23 cellular contexts compared by ENCODE assay signal in genomic region chr13:87129602-87130300, GRCh38.
A peak's percentile ranks its signal among the peaks of the same experiment; 100 is the strongest.
DNase-seq lines count a peak whose midpoint lies in the region; ATAC-seq, FAIRE-seq and TF ChIP-seq lines count a peak whose summit lies in the region.
"Had no signal": no experiment of that assay in that cellular context is flagged by ENCODE, and none has a peak within 500 bp of the region (broad histone marks: within the 10 kb centered on the region; RNA-seq: fewer than 3 reads in every experiment).

No MANE protein-coding gene starts in this region.

- FAIRE-seq in RCC 7860 (lab: Jason Lieb, UNC) = no peak
- FAIRE-seq: H1, TTC549 had no signal

- in situ Hi-C loops in GM23248 (cut with MboI) = no loop called here
- in situ Hi-C loops in GM13977 (cut with MboI; ENCODE audit: low pct_unique_long_range_greater_than_20kb, low sequenced_read_pairs, unreplicated experiment) = no loop called here

- H3K36me3 ChIP-seq in GM23248 (ENCODE audit: low read depth) (no peaks in the 10 kb centered on the region), mesendoderm (ENCODE audit: control insufficient read depth, insufficient read depth, low read length) (no peaks in the 10 kb centered on the region), sigmoid colon (no peaks in the 10 kb centered on the region)
- H3K36me3 ChIP-seq: cardiac muscle cell, MG63, transverse colon had no signal

- H3K18ac ChIP-seq in mesendoderm (ENCODE audit: low read length) = peak overlapping the region; percentile 65

- H3K4me3 ChIP-seq in GM23248 (no peak overlapping the region), epithelial cell of esophagus (ENCODE audit: low read length) (no peak overlapping the region), mesendoderm (ENCODE audit: low read length) (no peak overlapping the region), sigmoid colon (no peak overlapping the region)
- H3K4me3 ChIP-seq: cardiac muscle cell, MG63, skin epidermis, transverse colon had no signal

- no peak overlapping the region for H3K23ac ChIP-seq in mesendoderm (ENCODE audit: low read length)

- no peak overlapping the region for H3K4ac ChIP-seq in mesendoderm (ENCODE audit: low read depth, low read length)

- no peak for TF ChIP-seq POLR2A in sigmoid colon (IDR thresholded peaks at IDR 0.05)

- WGBS in GM23248 (ENCODE audit: low coverage in 1 of 2, low lambda C conversion rate in 2 of 2, missing lambda C conversion rate in 2 of 2), 2 experiments = 90 to 100% methylated on average over 2 of the region's 2 CpGs
- no CpG with 5 or more reads among the region's 2 CpGs for WGBS in mesendoderm (ENCODE audit: extremely low coverage, insufficient coverage, low lambda C conversion rate)
- WGBS in sigmoid colon, 2 donors = 81 to 86% methylated on average over 2 of the region's 2 CpGs

- no peak overlapping the region; the same call in 1 of the 2 replicates for H3K27ac ChIP-seq in GM23248
- H3K27ac ChIP-seq in mesendoderm (ENCODE audit: low read depth, low read length) = no peak overlapping the region
- H3K27ac ChIP-seq in sigmoid colon = no peak overlapping the region
- H3K27ac ChIP-seq: cardiac muscle cell, skin epidermis, transverse colon had no signal

- no peak overlapping the region for H2BK5ac ChIP-seq in mesendoderm (ENCODE audit: low read length)

- no peak overlapping the region for H3K9ac ChIP-seq in GM23248
- no peak overlapping the region for H3K9ac ChIP-seq in mesendoderm (ENCODE audit: low read length)

- H2AK5ac ChIP-seq in mesendoderm (ENCODE audit: low read length) = no peak overlapping the region

- H2AFZ ChIP-seq in GM23248 = no peak overlapping the region

- DNase-seq in GM23248 = peak; percentile 49
- peak; percentile 53 for DNase-seq in RCC 7860 (ENCODE audit: low spot score)
- peak; percentile 80 for DNase-seq in epithelial cell of esophagus (ENCODE audit: low read depth)
- DNase-seq in mesendoderm = peak; percentile 19
- no peak for DNase-seq in sigmoid colon
- no peak for DNase-seq in GM13977 (ENCODE audit: low spot score)
- DNase-seq: activated CD4-positive, alpha-beta T cell treated with anti-CD3 and anti-CD28 coated beads for 48 hours; activated naive CD8-positive, alpha-beta T cell treated with anti-CD3 and anti-CD28 coated beads, Interleukin-2, amount 50 U/mL, for 24 hours; AML-193; hypothalamus; MG63; NCI-H146; NCI-H446 treated with DMSO at 0.1 percent for 48 hours; NK-92 treated with Interleukin-12 subunit alpha and Interleukin-12 subunit beta, amount 100 ng/mL, for 24 hours; posterior cingulate gyrus; transverse colon had no signal

- no peaks in the 10 kb centered on the region for H3K27me3 ChIP-seq in GM23248 (replicated peaks; ENCODE audit: insufficient read depth)
- no peaks in the 10 kb centered on the region for H3K27me3 ChIP-seq in mesendoderm (ENCODE audit: insufficient read depth, low read length, poor library complexity)
- H3K27me3 ChIP-seq in sigmoid colon = no peaks in the 10 kb centered on the region
- H3K27me3 ChIP-seq: cardiac muscle cell, MG63, transverse colon had no signal

- H3F3A ChIP-seq in GM23248 (ENCODE audit: insufficient read depth) = peaks cover 18% of the 10 kb centered on the region

- no peak overlapping the region for H3K56ac ChIP-seq in mesendoderm (ENCODE audit: low read length)

- ATAC-seq in HG03520 (IDR thresholded peaks at IDR 0.05; ENCODE audit: unreplicated experiment) (no peak), HG03159 (IDR thresholded peaks at IDR 0.05; ENCODE audit: unreplicated experiment) (no peak)
- ATAC-seq: activated naive CD8-positive, alpha-beta T cell treated with anti-CD3 and anti-CD28 coated beads, Interleukin-2, amount 50 U/mL, for 24 hours; natural killer cell treated with Interleukin-12 subunit alpha and Interleukin-12 subunit beta and Interleukin-15 and Interleukin-18, amount 100 ng/mL, for 72 hours had no signal

- no peaks in the 10 kb centered on the region for H3K9me2 ChIP-seq in GM23248 (ENCODE audit: insufficient read depth)

- peak overlapping the region; percentile 74 for H2BK15ac ChIP-seq in mesendoderm (replicated peaks; ENCODE audit: low read depth)

- H3K79me2 ChIP-seq in GM23248 (ENCODE audit: insufficient read depth) = no peaks in the 10 kb centered on the region
- H3K79me2 ChIP-seq in mesendoderm (ENCODE audit: control insufficient read depth, insufficient read depth, low read length) = no peaks in the 10 kb centered on the region

- TF ChIP-seq EP300 in sigmoid colon (IDR thresholded peaks at IDR 0.05) = no peak

- no peaks in the 10 kb centered on the region for H3K9me3 ChIP-seq in GM23248 (ENCODE audit: low read depth)
- H3K9me3 ChIP-seq in sigmoid colon = no peaks in the 10 kb centered on the region
- H3K9me3 ChIP-seq: MG63, transverse colon had no signal

- no peak overlapping the region for H4K8ac ChIP-seq in mesendoderm (ENCODE audit: low read depth, low read length)

- intact Hi-C loops in sigmoid colon (cut with DNase I) = no loop called here

- H3K4me2 ChIP-seq in GM23248 (ENCODE audit: unreplicated experiment) (no peak overlapping the region), mesendoderm (ENCODE audit: low read length) (no peak overlapping the region)

- H4K5ac ChIP-seq in mesendoderm (ENCODE audit: low read length) = no peak overlapping the region

- no peaks in the 10 kb centered on the region for H3K79me1 ChIP-seq in mesendoderm (ENCODE audit: low read length)

- H3K4me1 ChIP-seq in GM23248 (ENCODE audit: insufficient read depth) (peaks cover 25% of the 10 kb centered on the region), mesendoderm (ENCODE audit: control insufficient read depth, low read depth, low read length) (no peaks in the 10 kb centered on the region), sigmoid colon (no peaks in the 10 kb centered on the region)
- H3K4me1 ChIP-seq: transverse colon had no signal

- peak overlapping the region; percentile 78 for H2BK120ac ChIP-seq in mesendoderm (ENCODE audit: low read depth, low read length)

- no peak for TF ChIP-seq CTCF in epithelial cell of esophagus (IDR thresholded peaks at IDR 0.05; ENCODE audit: insufficient read depth, low read depth, low read length, missing control alignments)
- TF ChIP-seq CTCF in sigmoid colon (IDR thresholded peaks at IDR 0.05) = no peak
- no peak for TF ChIP-seq CTCF in GM13977 (IDR thresholded peaks at IDR 0.05; ENCODE audit: extremely low read depth, insufficient read depth, missing control alignments)

- no peaks in the 10 kb centered on the region for H4K20me1 ChIP-seq in GM23248 (ENCODE audit: insufficient read depth)

Comparison
In these comparisons a context has a peak if more than half of its experiments do, and no peak if none do; other contexts are left out.
1. DNase-seq: peak in GM23248 (single experiment), RCC 7860 (single experiment), epithelial cell of esophagus (single experiment) and mesendoderm (single experiment); none in sigmoid colon (single experiment) and GM13977 (single experiment).